16 cellular contexts compared by ENCODE assay signal in genomic region chr16:10620120-10620519, GRCh38. TPM values are rescaled to one million over a fixed set of nuclear protein-coding genes. Genes with fewer than 3 reads are reported as not detected.
DNase-seq lines count a peak whose midpoint lies in the region; ATAC-seq and TF ChIP-seq lines count a peak whose summit lies in the region.
"Had no signal": no experiment of that assay in that cellular context is flagged by ENCODE, and none has a peak within 500 bp of the region (broad histone marks: within the 10 kb centered on the region; RNA-seq: fewer than 3 reads in every experiment).

No MANE protein-coding gene starts in this region.

- BruUV-seq in Caco-2 (replicated peaks; lab: Mats Ljungman, UMichigan), result no TSS peak

- DNase-seq in Caco-2, result no peak
- peak; percentile 72 for DNase-seq in osteoblast (ENCODE audit: insufficient read length, low spot score, missing footprints)
- DNase-seq in natural killer cell, result no peak
- DNase-seq in Ammon's horn (ENCODE audit: low spot score), result no peak
- DNase-seq in activated naive CD4-positive, alpha-beta T cell treated with anti-CD3 and anti-CD28 coated beads, Interleukin-2, amount 50 U/mL, for 72 hours (ENCODE audit: low spot score in 2 of 2), result no peak
- no peak for DNase-seq in effector memory CD4-positive, alpha-beta T cell
- DNase-seq: AML-193; CD4-positive, alpha-beta memory T cell; NCI-H1092 treated with DMSO at 0.1 percent for 48 hours; NCI-H1694; SHP77 treated with DMSO at 0.1 percent for 48 hours had no signal

- no peak overlapping the region for H3K27ac ChIP-seq in OCI-LY1 (ENCODE audit: low read depth, low read length, poor library complexity, severe bottlenecking)
- H3K27ac ChIP-seq in osteoblast (ENCODE audit: low read depth, low read length), result no peak overlapping the region
- H3K27ac ChIP-seq in effector memory CD4-positive, alpha-beta T cell (ENCODE audit: insufficient read depth, low read length, poor library complexity, severe bottlenecking), result no peak overlapping the region
- H3K27ac ChIP-seq: HL-60, KMS-11 had no signal

- H3K79me2 ChIP-seq in OCI-LY1 (ENCODE audit: insufficient read depth, low read length) (no peaks in the 10 kb centered on the region), osteoblast (ENCODE audit: insufficient read depth, low read length) (no peaks in the 10 kb centered on the region)

- H3K9me3 Mint-ChIP-seq in Caco-2 (ENCODE audit: unreplicated experiment) (peaks cover 10% of the 10 kb centered on the region), natural killer cell (no peaks in the 10 kb centered on the region)
- H3K9me3 Mint-ChIP-seq in activated naive CD4-positive, alpha-beta T cell treated with anti-CD3 and anti-CD28 coated beads, Interleukin-2, amount 50 U/mL, for 72 hours, result no peaks in the 10 kb centered on the region

- H4K20me1 ChIP-seq in OCI-LY1 (ENCODE audit: insufficient read depth, low read length) (no peaks in the 10 kb centered on the region), osteoblast (ENCODE audit: insufficient read depth, low read length) (no peaks in the 10 kb centered on the region)

- no peaks in the 10 kb centered on the region for H3F3A ChIP-seq in OCI-LY1 (ENCODE audit: insufficient read depth, low read length)

- no peak overlapping the region for H3K9ac ChIP-seq in OCI-LY1 (ENCODE audit: low read length)
- no peak overlapping the region for H3K9ac ChIP-seq in iPS-15b (ENCODE audit: low read depth, low read length)
- H3K9ac ChIP-seq: KMS-11 had no signal

- no peak overlapping the region for H3K4me2 ChIP-seq in OCI-LY1 (ENCODE audit: low read length)
- H3K4me2 ChIP-seq in osteoblast (ENCODE audit: insufficient read depth, low read length), result no peak overlapping the region
- H3K4me2 ChIP-seq: KMS-11 had no signal

- intact Hi-C loops in Caco-2 (cut with micrococcal nuclease; ENCODE audit: unreplicated experiment), result loop anchor here (5.0 kb wide), 1 partner anchor 117 kb away; no protein-coding TSS in a partner anchor
- intact Hi-C loops in natural killer cell (cut with micrococcal nuclease), result no loop called here

- H2AFZ ChIP-seq in OCI-LY1 (ENCODE audit: low read length), result no peak overlapping the region
- H2AFZ ChIP-seq in osteoblast (ENCODE audit: low read length), result no peak overlapping the region

- H3K4me3 Mint-ChIP-seq in Caco-2 (ENCODE audit: unreplicated experiment) (peak overlapping the region; percentile 82), natural killer cell (no peak overlapping the region)
- H3K4me3 Mint-ChIP-seq: CD4-positive, alpha-beta memory T cell had no signal

- TF ChIP-seq CTCF in Caco-2 (IDR thresholded peaks at IDR 0.05; ENCODE audit: insufficient read depth in 1 of 2, low read depth in 1 of 2, low read length in 1 of 2, severe bottlenecking in 1 of 2, unreplicated experiment in 1 of 2) (no peak), OCI-LY1 (IDR thresholded peaks at IDR 0.05; ENCODE audit: low read length) (peak; percentile 15; the same call in 1 of the 2 replicates), osteoblast (IDR thresholded peaks at IDR 0.05; ENCODE audit: extremely low read depth, low read depth, low read length) (no peak), natural killer cell (IDR thresholded peaks at IDR 0.05) (no peak)

- POLR2A ChIA-PET in Caco-2 (lab: Charles Lee), result interaction anchor here (0.9 kb wide), 2 partner anchors 17 to 40 kb away, joined by 3 read pairs; partner anchors contain the start of gene EMP2

- ATAC-seq in natural killer cell, result no peak
- ATAC-seq in activated naive CD4-positive, alpha-beta T cell treated with anti-CD3 and anti-CD28 coated beads, Interleukin-2, amount 50 U/mL, for 72 hours, result no peak
- ATAC-seq: Panc1 had no signal

- peaks cover 11% of the 10 kb centered on the region for H3K36me3 Mint-ChIP-seq in Caco-2 (ENCODE audit: insufficient read depth, unreplicated experiment)
- H3K36me3 Mint-ChIP-seq in natural killer cell, result no peaks in the 10 kb centered on the region
- no peaks in the 10 kb centered on the region for H3K36me3 Mint-ChIP-seq in activated naive CD4-positive, alpha-beta T cell treated with anti-CD3 and anti-CD28 coated beads, Interleukin-2, amount 50 U/mL, for 72 hours
- H3K36me3 Mint-ChIP-seq: CD4-positive, alpha-beta memory T cell had no signal

- H3K36me3 ChIP-seq in Caco-2 (ENCODE audit: control insufficient read depth, insufficient read depth, low read length) (no peaks in the 10 kb centered on the region), OCI-LY1 (ENCODE audit: insufficient read depth, low read length) (no peaks in the 10 kb centered on the region), iPS-15b (ENCODE audit: control insufficient read depth, insufficient read depth, low read length) (no peaks in the 10 kb centered on the region), osteoblast (ENCODE audit: insufficient read depth, low read length) (no peaks in the 10 kb centered on the region)
- no peaks in the 10 kb centered on the region for H3K36me3 ChIP-seq in effector memory CD4-positive, alpha-beta T cell (ENCODE audit: control insufficient read depth, insufficient read depth, low read length)

- H3K27me3 Mint-ChIP-seq in Caco-2 (ENCODE audit: insufficient read depth, unreplicated experiment) (no peaks in the 10 kb centered on the region), natural killer cell (ENCODE audit: low read depth in 2 of 2) (peaks cover 19 to 22% of the 10 kb centered on the region in 2 donors)

- H3K4me3 ChIP-seq in Caco-2 (ENCODE audit: low read depth, low read length) (no peak overlapping the region), OCI-LY1 (ENCODE audit: low read depth, low read length, poor library complexity, severe bottlenecking) (no peak overlapping the region), iPS-15b (ENCODE audit: low read depth, low read length) (peak overlapping the region; percentile 72), osteoblast (ENCODE audit: insufficient read depth, low read length) (no peak overlapping the region)
- no peak overlapping the region for H3K4me3 ChIP-seq in effector memory CD4-positive, alpha-beta T cell (ENCODE audit: insufficient read depth, low read depth, low read length, poor library complexity, severe bottlenecking)

- H3K27ac Mint-ChIP-seq in Caco-2 (ENCODE audit: unreplicated experiment) (peak overlapping the region; percentile 93), natural killer cell (no peak overlapping the region)
- no peak overlapping the region for H3K27ac Mint-ChIP-seq in activated naive CD4-positive, alpha-beta T cell treated with anti-CD3 and anti-CD28 coated beads, Interleukin-2, amount 50 U/mL, for 72 hours
- H3K27ac Mint-ChIP-seq: CD4-positive, alpha-beta memory T cell had no signal

- H3K9me2 ChIP-seq in OCI-LY1 (ENCODE audit: low read depth, low read length), result no peaks in the 10 kb centered on the region

- H3K9me3 ChIP-seq in Caco-2, result no peaks in the 10 kb centered on the region
- H3K9me3 ChIP-seq in OCI-LY1 (ENCODE audit: low read length), result no peaks in the 10 kb centered on the region
- H3K9me3 ChIP-seq in iPS-15b (ENCODE audit: control insufficient read depth, insufficient read depth, low read length), result no peaks in the 10 kb centered on the region
- no peaks in the 10 kb centered on the region for H3K9me3 ChIP-seq in osteoblast (ENCODE audit: low read depth, low read length)
- H3K9me3 ChIP-seq in effector memory CD4-positive, alpha-beta T cell (ENCODE audit: control insufficient read depth, low read length), result no peaks in the 10 kb centered on the region

- H3K4me1 Mint-ChIP-seq in Caco-2 (ENCODE audit: low read depth, unreplicated experiment) (peaks cover 30% of the 10 kb centered on the region), natural killer cell (peaks cover 0 to 8% of the 10 kb centered on the region in 2 donors)
- H3K4me1 Mint-ChIP-seq: CD4-positive, alpha-beta memory T cell had no signal

- H3K4me1 ChIP-seq in Caco-2, result peaks cover 75% of the 10 kb centered on the region
- no peaks in the 10 kb centered on the region for H3K4me1 ChIP-seq in OCI-LY1 (ENCODE audit: insufficient read depth, low read length, severe bottlenecking)
- H3K4me1 ChIP-seq in iPS-15b (ENCODE audit: control insufficient read depth, insufficient read depth, low read length), result peaks cover 17% of the 10 kb centered on the region
- peaks cover 14% of the 10 kb centered on the region for H3K4me1 ChIP-seq in osteoblast (ENCODE audit: insufficient read depth, low read length)
- no peaks in the 10 kb centered on the region for H3K4me1 ChIP-seq in effector memory CD4-positive, alpha-beta T cell (ENCODE audit: control insufficient read depth, insufficient read depth, low read length, poor library complexity, severe bottlenecking)

- H3K27me3 ChIP-seq in Caco-2 (replicated peaks; ENCODE audit: control insufficient read depth, insufficient read depth, low read length) (no peaks in the 10 kb centered on the region), OCI-LY1 (ENCODE audit: insufficient read depth, low read length) (no peaks in the 10 kb centered on the region), iPS-15b (ENCODE audit: control insufficient read depth, insufficient read depth, low read length) (peaks cover 14% of the 10 kb centered on the region), osteoblast (ENCODE audit: insufficient read depth, low read length) (no peaks in the 10 kb centered on the region)
- H3K27me3 ChIP-seq in effector memory CD4-positive, alpha-beta T cell (replicated peaks; ENCODE audit: control insufficient read depth, insufficient read depth, low read length, poor library complexity, severe bottlenecking), result no peaks in the 10 kb centered on the region

- CTCF ChIA-PET in Caco-2 (lab: Charles Lee), result no interaction called here

RNA-seq across cellular contexts. Expression of gene EMP2, which starts 39.7 kb away (rescaled TPM):
- total RNA-seq in Caco-2 (2022), result 187 and 198 TPM in 2 replicates
- 31.8 and 35.4 TPM in 2 replicates for total RNA-seq in osteoblast
- total RNA-seq in natural killer cell, result not detected
- total RNA-seq in activated naive CD4-positive, alpha-beta T cell treated with anti-CD3 and anti-CD28 coated beads, Interleukin-2, amount 50 U/mL, for 72 hours, result not detected
- total RNA-seq: CD4-positive, alpha-beta memory T cell had no signal

Comparison
In these comparisons a context has a peak if more than half of its experiments do, and no peak if none do; other contexts are left out.
1. RNA of gene EMP2, which starts 39.7 kb away (total RNA-seq): 187 to 198 TPM in Caco-2 and 31.8 to 35.4 TPM in osteoblast; not detected in activated naive CD4-positive, alpha-beta T cell treated with anti-CD3 and anti-CD28 coated beads, Interleukin-2, amount 50 U/mL, for 72 hours and not detected in natural killer cell; every median in the first group is over 10 times any median in the second.